ENCODE assay signal across 21 cellular contexts in genomic region chr2:239009001-239009961, GRCh38.
DNase-seq lines count a peak whose midpoint lies in the region; ATAC-seq and TF ChIP-seq lines count a peak whose summit lies in the region.
"Had no signal": no experiment of that assay in that cellular context is flagged by ENCODE, and none has a peak within 500 bp of the region (broad histone marks: within the 10 kb centered on the region; RNA-seq: fewer than 3 reads in every experiment).

No MANE protein-coding gene starts in this region.

- H3K9ac ChIP-seq in mesendoderm (ENCODE audit: low read length) (no peak overlapping the region), trophoblast cell (ENCODE audit: low read length) (no peak overlapping the region)

- H3K4ac ChIP-seq in mesendoderm (ENCODE audit: low read depth, low read length) (no peak overlapping the region), trophoblast cell (ENCODE audit: low read depth, low read length) (no peak overlapping the region)

- no peak overlapping the region for H3K4me2 ChIP-seq in mesendoderm (ENCODE audit: low read length)
- no peak overlapping the region for H3K4me2 ChIP-seq in trophoblast cell (ENCODE audit: low read length)
- H3K4me2 ChIP-seq: PC-9 had no signal

- no peak overlapping the region for H3K27ac Mint-ChIP-seq in WTC11
- H3K27ac Mint-ChIP-seq: CD4-positive, alpha-beta T cell; T-helper 1 cell treated with Interleukin-12 subunit alpha and Interleukin-12 subunit beta and Interleukin-4 antibody, amounts not matched to agents 30 μg/mL and 1 μg/mL, for 36 hours had no signal

- H3K4me1 Mint-ChIP-seq in WTC11, result peaks cover 13% of the 10 kb centered on the region

- H3K4me1 ChIP-seq in right cardiac atrium (ENCODE audit: control insufficient read depth, insufficient read depth, low read length) (no peaks in the 10 kb centered on the region), left ventricle myocardium inferior (no peaks in the 10 kb centered on the region), mesendoderm (ENCODE audit: control insufficient read depth, low read depth, low read length) (no peaks in the 10 kb centered on the region), esophagus squamous epithelium (peaks cover 0 to 11% (median 0%) of the 10 kb centered on the region in 3 donors), trophoblast cell (ENCODE audit: control insufficient read depth in 1 of 2, insufficient read depth in 2 of 2, low read length in 2 of 2) (no peaks in the 10 kb centered on the region)

- H3K4me3 Mint-ChIP-seq in WTC11, result no peak overlapping the region
- H3K4me3 Mint-ChIP-seq: CD4-positive, alpha-beta T cell; T-helper 1 cell treated with Interleukin-12 subunit alpha and Interleukin-12 subunit beta and Interleukin-4 antibody, amounts not matched to agents 30 μg/mL and 1 μg/mL, for 36 hours had no signal

- WGBS in right cardiac atrium, result 75% methylated on average over 41 of the region's 41 CpGs
- WGBS in mesendoderm (ENCODE audit: extremely low coverage, insufficient coverage, low lambda C conversion rate), result no CpG with 5 or more reads among the region's 41 CpGs
- WGBS in esophagus squamous epithelium, 2 donors, result 73 to 82% methylated on average over 30 to 41 of the region's 41 CpGs
- no CpG with 5 or more reads among the region's 41 CpGs for WGBS in trophoblast cell (ENCODE audit: extremely low coverage, insufficient coverage, insufficient read length)

- H2BK12ac ChIP-seq in trophoblast cell (ENCODE audit: low read length), result no peak overlapping the region

- H3K14ac ChIP-seq in trophoblast cell (ENCODE audit: low read length), result no peak overlapping the region

- H2AFZ ChIP-seq in trophoblast cell (ENCODE audit: insufficient read depth, low read length, poor library complexity), result no peak overlapping the region
- H2AFZ ChIP-seq: PC-9 had no signal

- DNase-seq in right cardiac atrium (peak in 2 of 3 donors; percentile 39 to 46), left ventricle myocardium inferior (no peak), WTC11 (ENCODE audit: low spot score) (no peak), mesendoderm (peak; percentile 5), esophagus squamous epithelium (lab: John Stamatoyannopoulos, UW) (no peak), omental fat pad (ENCODE audit: low spot score) (no peak), trophoblast cell (no peak)
- DNase-seq: activated CD4-positive, alpha-beta T cell treated with anti-CD3 and anti-CD28 coated beads, Interleukin-2, amount 50 U/mL, for 1 hour; activated CD8-positive, alpha-beta memory T cell treated with anti-CD3 and anti-CD28 coated beads, Interleukin-2, amount 50 U/mL, for 48 hours; activated gamma-delta T cell treated with Interleukin-2 at 50 U/mL for 16 hours; amniotic stem cell; DMS53; foreskin melanocyte; kidney glomerular epithelial cell; midbrain; NCI-H146; NCI-H2227 treated with DMSO at 0.1 percent for 48 hours; PC-9 had no signal

- H2AK5ac ChIP-seq in mesendoderm (ENCODE audit: low read length), result no peak overlapping the region
- H2AK5ac ChIP-seq in trophoblast cell (ENCODE audit: low read length), result no peak overlapping the region

- TF ChIP-seq CTCF in left ventricle myocardium inferior (IDR thresholded peaks at IDR 0.05; ENCODE audit: borderline replicate concordance) (no peak), WTC11 (IDR thresholded peaks at IDR 0.05) (no peak), esophagus squamous epithelium (IDR thresholded peaks at IDR 0.05) (no peak), omental fat pad (IDR thresholded peaks at IDR 0.05) (no peak)

- no peak overlapping the region for H2BK15ac ChIP-seq in mesendoderm (replicated peaks; ENCODE audit: low read depth)

- H4K8ac ChIP-seq in mesendoderm (ENCODE audit: low read depth, low read length) (no peak overlapping the region), trophoblast cell (ENCODE audit: low read depth, low read length) (no peak overlapping the region)

- H3K18ac ChIP-seq in mesendoderm (ENCODE audit: low read length), result no peak overlapping the region
- no peak overlapping the region for H3K18ac ChIP-seq in trophoblast cell (ENCODE audit: low read length)

- H2BK5ac ChIP-seq in mesendoderm (ENCODE audit: low read length) (no peak overlapping the region), trophoblast cell (ENCODE audit: low read depth, low read length, poor library complexity) (no peak overlapping the region)

- intact Hi-C loops in right cardiac atrium (cut with DNase I) (no loop called here), left ventricle myocardium inferior (cut with micrococcal nuclease) (no loop called here), esophagus squamous epithelium (cut with DNase I) (no loop called here)

- POLR2A ChIA-PET in WTC11 (lab: Charles Lee), result no interaction called here

- ATAC-seq in right cardiac atrium, result no peak
- peak; percentile 43 for ATAC-seq in WTC11
- no peak for ATAC-seq in omental fat pad (ENCODE audit: low FRiP score)
- ATAC-seq: GM12878 had no signal

- no peaks in the 10 kb centered on the region for H3K27me3 Mint-ChIP-seq in WTC11 (ENCODE audit: low read depth)

- TF ChIP-seq POLR2A in esophagus squamous epithelium (IDR thresholded peaks at IDR 0.05), result no peak

- H3K9me3 ChIP-seq in right cardiac atrium (ENCODE audit: control insufficient read depth, low read length), result no peaks in the 10 kb centered on the region
- no peaks in the 10 kb centered on the region for H3K9me3 ChIP-seq in left ventricle myocardium inferior (replicated peaks)
- no peaks in the 10 kb centered on the region for H3K9me3 ChIP-seq in esophagus squamous epithelium
- peaks cover 3% of the 10 kb centered on the region for H3K9me3 ChIP-seq in trophoblast cell (ENCODE audit: insufficient read depth, low read depth, low read length)

- H3K79me1 ChIP-seq in mesendoderm (ENCODE audit: low read length), result no peaks in the 10 kb centered on the region
- no peaks in the 10 kb centered on the region for H3K79me1 ChIP-seq in trophoblast cell (ENCODE audit: low read length)

- H2BK120ac ChIP-seq in mesendoderm (ENCODE audit: low read depth, low read length) (no peak overlapping the region), trophoblast cell (ENCODE audit: insufficient read depth, low read length, poor library complexity) (no peak overlapping the region)

- no peak overlapping the region for H3K23ac ChIP-seq in mesendoderm (ENCODE audit: low read length)
- H3K23ac ChIP-seq in trophoblast cell (ENCODE audit: low read length), result no peak overlapping the region

- H3K27me3 ChIP-seq in right cardiac atrium (ENCODE audit: control insufficient read depth, insufficient read depth), result no peaks in the 10 kb centered on the region
- H3K27me3 ChIP-seq in left ventricle myocardium inferior (ENCODE audit: low read depth), result peaks cover 93% of the 10 kb centered on the region
- H3K27me3 ChIP-seq in mesendoderm (ENCODE audit: insufficient read depth, low read length, poor library complexity), result no peaks in the 10 kb centered on the region
- peaks cover 0 to 87% (median 0%) of the 10 kb centered on the region in 4 donors for H3K27me3 ChIP-seq in esophagus squamous epithelium
- H3K27me3 ChIP-seq in trophoblast cell (ENCODE audit: insufficient read depth, low read length), result no peaks in the 10 kb centered on the region

- H3K56ac ChIP-seq in mesendoderm (ENCODE audit: low read length), result no peak overlapping the region

- H3K36me3 ChIP-seq in left ventricle myocardium inferior (no peaks in the 10 kb centered on the region), mesendoderm (ENCODE audit: control insufficient read depth, insufficient read depth, low read length) (no peaks in the 10 kb centered on the region), esophagus squamous epithelium (no peaks in the 10 kb centered on the region), trophoblast cell (ENCODE audit: control insufficient read depth in 1 of 2, insufficient read depth in 2 of 2, low read length in 2 of 2) (no peaks in the 10 kb centered on the region)

- H4K12ac ChIP-seq in trophoblast cell (ENCODE audit: low read depth, low read length), result no peak overlapping the region

- H3K9me3 Mint-ChIP-seq in WTC11, result no peaks in the 10 kb centered on the region
- H3K9me3 Mint-ChIP-seq: CD4-positive, alpha-beta T cell; T-helper 1 cell treated with Interleukin-12 subunit alpha and Interleukin-12 subunit beta and Interleukin-4 antibody, amounts not matched to agents 30 μg/mL and 1 μg/mL, for 36 hours had no signal

- H4K91ac ChIP-seq in trophoblast cell (ENCODE audit: low read depth, low read length), result no peak overlapping the region

- H3K36me3 Mint-ChIP-seq in WTC11, result no peaks in the 10 kb centered on the region

- H3K79me2 ChIP-seq in mesendoderm (ENCODE audit: control insufficient read depth, insufficient read depth, low read length) (no peaks in the 10 kb centered on the region), trophoblast cell (ENCODE audit: control insufficient read depth, insufficient read depth, low read length, poor library complexity) (no peaks in the 10 kb centered on the region)

- H4K5ac ChIP-seq in mesendoderm (ENCODE audit: low read length), result no peak overlapping the region

- CTCF ChIA-PET in WTC11 (lab: Charles Lee), result no interaction called here

- no peak overlapping the region for H3K27ac ChIP-seq in right cardiac atrium (ENCODE audit: low read length)
- H3K27ac ChIP-seq in left ventricle myocardium inferior (replicated peaks), result no peak overlapping the region
- H3K27ac ChIP-seq in mesendoderm (ENCODE audit: low read depth, low read length), result no peak overlapping the region
- H3K27ac ChIP-seq in esophagus squamous epithelium, result no peak overlapping the region
- H3K27ac ChIP-seq in trophoblast cell (ENCODE audit: low read depth, low read length), result no peak overlapping the region
- H3K27ac ChIP-seq: PC-9 had no signal

- no peak overlapping the region for H3K4me3 ChIP-seq in right cardiac atrium (ENCODE audit: low read length)
- no peak overlapping the region for H3K4me3 ChIP-seq in left ventricle myocardium inferior
- no peak overlapping the region for H3K4me3 ChIP-seq in mesendoderm (ENCODE audit: low read length)
- H3K4me3 ChIP-seq in esophagus squamous epithelium, result no peak overlapping the region
- no peak overlapping the region for H3K4me3 ChIP-seq in trophoblast cell (ENCODE audit: low read depth, low read length)
- H3K4me3 ChIP-seq: GM12878, PC-9 had no signal

TF ChIP-seq in WTC11, 78 proteins besides CTCF, POLR2A, EP300 and RAD21 (continues in another document):
- TF ChIP-seq ATF2 (CRISPR knock-in tag; IDR thresholded peaks at IDR 0.05; ENCODE audit: borderline replicate concordance, low read depth), result no peak

Comparison
In these comparisons a context has a peak if more than half of its experiments do, and no peak if none do; other contexts are left out.
1. DNase-seq: peak in right cardiac atrium (2 of 3) and mesendoderm (single experiment); none in left ventricle myocardium inferior (single experiment), WTC11 (single experiment), esophagus squamous epithelium (single experiment), omental fat pad (single experiment) and trophoblast cell (0 of 2).